Comparison of ENCODE assay signal across 32 cellular contexts in genomic region chr3:128439226-128439625, GRCh38. TPM values are rescaled to one million over a fixed set of nuclear protein-coding genes. Genes with fewer than 3 reads are reported as not detected.
DNase-seq lines count a peak whose midpoint lies in the region; ATAC-seq and TF ChIP-seq lines count a peak whose summit lies in the region.
"Had no signal": no experiment of that assay in that cellular context is flagged by ENCODE, and none has a peak within 500 bp of the region (broad histone marks: within the 10 kb centered on the region; RNA-seq: fewer than 3 reads in every experiment).

No MANE protein-coding gene starts in this region.

- H3K27ac Mint-ChIP-seq in WTC11, result no peak overlapping the region
- H3K27ac Mint-ChIP-seq: activated CD4-positive, alpha-beta memory T cell treated with anti-CD3 and anti-CD28 coated beads, Interleukin-2, amount 10 ng/mL, durations not matched to agents 7 days and 5 days; activated T-helper 1 cell treated with anti-CD3 and anti-CD28 coated beads, Interleukin-12 subunit alpha, Interleukin-12 subunit beta, Interleukin-2, Interleukin-4 antibody, amounts not matched to agents 30 ng/mL and 10 ng/mL and 1 ng/mL, durations not matched to agents 14 hours and 24 hours and 36 hours; CD4-positive, CD25-positive, alpha-beta regulatory T cell; endodermal cell; natural killer cell treated with Interleukin-12 subunit alpha and Interleukin-12 subunit beta and Interleukin-15 and Interleukin-18, amount 100 ng/mL, for 72 hours; stimulated activated naive B cell treated with anti-CD40 and anti-IgM and Interleukin-4, amounts not matched to agents 10 μg/mL and 1 μg/mL and 100 μg/mL, for 72 hours; type B pancreatic cell had no signal

- peaks cover 24% of the 10 kb centered on the region for H3K4me1 Mint-ChIP-seq in WTC11
- H3K4me1 Mint-ChIP-seq: activated CD4-positive, alpha-beta memory T cell treated with anti-CD3 and anti-CD28 coated beads, Interleukin-2, amount 10 ng/mL, durations not matched to agents 7 days and 5 days; CD4-positive, CD25-positive, alpha-beta regulatory T cell; stimulated activated naive B cell treated with anti-CD40 and anti-IgM and Interleukin-4, amounts not matched to agents 10 μg/mL and 1 μg/mL and 100 μg/mL, for 72 hours had no signal

- no peak overlapping the region for H3K27ac ChIP-seq in HEK293 (ENCODE audit: extremely low read depth, low read depth, low read length)
- H3K27ac ChIP-seq: adrenal gland, body of pancreas, gastrocnemius medialis, hepatocyte, skin epidermis had no signal

- POLR2A ChIA-PET in HEK293 (lab: Yijun Ruan, JAX), result no interaction called here
- POLR2A ChIA-PET in WTC11 (lab: Charles Lee), result no interaction called here

- DNase-seq in AG20443 (ENCODE audit: low spot score) (peak; percentile 65), dedifferentiated amniotic fluid mesenchymal stem cell (ENCODE audit: extremely low spot score) (peak; percentile 38), kidney tubule cell (ENCODE audit: low spot score) (peak; percentile 55), WTC11 (ENCODE audit: low spot score) (no peak), SW480 (ENCODE audit: low spot score) (no peak)
- DNase-seq: activated CD4-positive, alpha-beta memory T cell treated with anti-CD3 and anti-CD28 coated beads, Interleukin-2, amount 10 ng/mL, durations not matched to agents 7 days and 5 days; activated CD8-positive, alpha-beta memory T cell treated with anti-CD3 and anti-CD28 coated beads, Interleukin-2, amount 50 U/mL, for 48 hours; activated naive CD4-positive, alpha-beta T cell treated with Interleukin-2 at 50 U/mL for 16 hours; adrenal gland; body of pancreas; CD4-positive, CD25-positive, alpha-beta regulatory T cell; dermis blood vessel endothelial cell; gastrocnemius medialis; left colon; mammary epithelial cell; NCI-H2107; NCI-H446 treated with DMSO at 0.1 percent for 48 hours; stimulated activated naive B cell treated with anti-CD40 and anti-IgM and Interleukin-4, amounts not matched to agents 10 μg/mL and 1 μg/mL and 100 μg/mL, for 72 hours; substantia nigra; T-helper 2 cell had no signal

- peaks cover 37% of the 10 kb centered on the region for H3K27me3 Mint-ChIP-seq in WTC11 (ENCODE audit: low read depth)

- no peak overlapping the region for H3K4me3 Mint-ChIP-seq in WTC11
- H3K4me3 Mint-ChIP-seq: activated CD4-positive, alpha-beta memory T cell treated with anti-CD3 and anti-CD28 coated beads, Interleukin-2, amount 10 ng/mL, durations not matched to agents 7 days and 5 days; activated T-helper 1 cell treated with anti-CD3 and anti-CD28 coated beads, Interleukin-12 subunit alpha, Interleukin-12 subunit beta, Interleukin-2, Interleukin-4 antibody, amounts not matched to agents 30 ng/mL and 10 ng/mL and 1 ng/mL, durations not matched to agents 14 hours and 24 hours and 36 hours; CD4-positive, CD25-positive, alpha-beta regulatory T cell; endodermal cell; natural killer cell treated with Interleukin-12 subunit alpha and Interleukin-12 subunit beta and Interleukin-15 and Interleukin-18, amount 100 ng/mL, for 72 hours; stimulated activated naive B cell treated with anti-CD40 and anti-IgM and Interleukin-4, amounts not matched to agents 10 μg/mL and 1 μg/mL and 100 μg/mL, for 72 hours; type B pancreatic cell had no signal

- ATAC-seq in WTC11, result no peak
- no peak for ATAC-seq in HG03097 (IDR thresholded peaks at IDR 0.05; ENCODE audit: low FRiP score, unreplicated experiment)
- ATAC-seq: body of pancreas; gastrocnemius medialis; left colon; stimulated activated naive B cell treated with anti-CD40 and anti-IgM and Interleukin-4, amounts not matched to agents 10 μg/mL and 1 μg/mL and 100 μg/mL, for 72 hours had no signal

- H3K36me3 Mint-ChIP-seq in WTC11, result no peaks in the 10 kb centered on the region
- H3K36me3 Mint-ChIP-seq: CD4-positive, CD25-positive, alpha-beta regulatory T cell; natural killer cell treated with Interleukin-12 subunit alpha and Interleukin-12 subunit beta and Interleukin-15 and Interleukin-18, amount 100 ng/mL, for 72 hours; stimulated activated naive B cell treated with anti-CD40 and anti-IgM and Interleukin-4, amounts not matched to agents 10 μg/mL and 1 μg/mL and 100 μg/mL, for 72 hours; type B pancreatic cell had no signal

- no peaks in the 10 kb centered on the region for H3K4me1 ChIP-seq in HEK293 (ENCODE audit: control insufficient read depth, insufficient read depth, low read length)
- H3K4me1 ChIP-seq: adrenal gland, gastrocnemius medialis had no signal

- no peaks in the 10 kb centered on the region for H3K9me3 Mint-ChIP-seq in WTC11
- H3K9me3 Mint-ChIP-seq: activated CD4-positive, alpha-beta memory T cell treated with anti-CD3 and anti-CD28 coated beads, Interleukin-2, amount 10 ng/mL, durations not matched to agents 7 days and 5 days; activated T-helper 1 cell treated with anti-CD3 and anti-CD28 coated beads, Interleukin-12 subunit alpha, Interleukin-12 subunit beta, Interleukin-2, Interleukin-4 antibody, amounts not matched to agents 30 ng/mL and 10 ng/mL and 1 ng/mL, durations not matched to agents 14 hours and 24 hours and 36 hours; endodermal cell; natural killer cell treated with Interleukin-12 subunit alpha and Interleukin-12 subunit beta and Interleukin-15 and Interleukin-18, amount 100 ng/mL, for 72 hours; stimulated activated naive B cell treated with anti-CD40 and anti-IgM and Interleukin-4, amounts not matched to agents 10 μg/mL and 1 μg/mL and 100 μg/mL, for 72 hours; type B pancreatic cell had no signal

- CTCF ChIA-PET in HEK293 (lab: Yijun Ruan, JAX) (interaction anchor here (0.6 kb wide), 2 partner anchors 29 to 53 kb away, joined by 3 read pairs; no protein-coding TSS in a partner anchor), WTC11 (lab: Charles Lee) (interaction anchor here (1.0 to 2.7 kb wide), 9 partner anchors 9 to 90 kb away, joined by 3 to 22 read pairs (median 5); no protein-coding TSS in a partner anchor)

- H3K9me3 ChIP-seq in HEK293 (ENCODE audit: control insufficient read depth, insufficient read depth, low read depth, low read length), result no peaks in the 10 kb centered on the region
- H3K9me3 ChIP-seq: adrenal gland, body of pancreas, gastrocnemius medialis, mucosa of descending colon had no signal

- TF ChIP-seq CTCF in HEK293 (tag by site-specific recombination; IDR thresholded peaks at IDR 0.05), result no peak
- no peak for TF ChIP-seq CTCF in WTC11 (IDR thresholded peaks at IDR 0.05)

- no peak overlapping the region for H3K4me3 ChIP-seq in HEK293 (ENCODE audit: low read depth, low read length)
- H3K4me3 ChIP-seq: adrenal gland, body of pancreas, gastrocnemius medialis, hepatocyte, mucosa of descending colon, skin epidermis had no signal

- H3K36me3 ChIP-seq in HEK293 (ENCODE audit: control insufficient read depth in 2 of 2, insufficient read depth in 1 of 2, low read length in 2 of 2), result no peaks in the 10 kb centered on the region
- H3K36me3 ChIP-seq: adrenal gland, gastrocnemius medialis had no signal

TF ChIP-seq in HEK293, 187 proteins besides CTCF, POLR2A, EP300 and RAD21:
- TF ChIP-seq ZIC2 (tag by site-specific recombination; IDR thresholded peaks at IDR 0.05) (peak; percentile 99), GLIS1 (tag by site-specific recombination; IDR thresholded peaks at IDR 0.05) (peak; percentile 96), AEBP2 (tag by site-specific recombination; IDR thresholded peaks at IDR 0.05; ENCODE audit: borderline replicate concordance) (no peak)

TF ChIP-seq in WTC11, 78 proteins besides CTCF, POLR2A, EP300 and RAD21 (continues in another document):
- no peak for TF ChIP-seq FOXJ3 (CRISPR knock-in tag; IDR thresholded peaks at IDR 0.05; ENCODE audit: borderline replicate concordance)
- no peak for TF ChIP-seq ESRRA (CRISPR knock-in tag; IDR thresholded peaks at IDR 0.05; ENCODE audit: borderline replicate concordance)
- TF ChIP-seq NR2C2 (CRISPR knock-in tag; IDR thresholded peaks at IDR 0.05), result no peak
- TF ChIP-seq OVOL2 (CRISPR knock-in tag; IDR thresholded peaks at IDR 0.05; ENCODE audit: borderline replicate concordance), result no peak
- TF ChIP-seq ZNF219 (CRISPR knock-in tag; IDR thresholded peaks at IDR 0.05; ENCODE audit: borderline replicate concordance), result no peak
- no peak for TF ChIP-seq ARID4B (CRISPR knock-in tag; IDR thresholded peaks at IDR 0.05; ENCODE audit: borderline replicate concordance)

RNA-seq across cellular contexts. Expression of gene DNAJB8, which starts 27.5 kb away (rescaled TPM):
- total RNA-seq in WTC11 (2021), result not detected in 3 replicates
- total RNA-seq: activated CD4-positive, alpha-beta memory T cell treated with anti-CD3 and anti-CD28 coated beads, Interleukin-2, amount 10 ng/mL, durations not matched to agents 7 days and 5 days; activated T-helper 1 cell treated with anti-CD3 and anti-CD28 coated beads, Interleukin-12 subunit alpha, Interleukin-12 subunit beta, Interleukin-2, Interleukin-4 antibody, amounts not matched to agents 30 ng/mL and 10 ng/mL and 1 ng/mL, durations not matched to agents 14 hours and 24 hours and 36 hours; adrenal gland; body of pancreas; CD4-positive, CD25-positive, alpha-beta regulatory T cell; dermis blood vessel endothelial cell; endodermal cell; gastrocnemius medialis; hepatocyte; left colon; LHCN-M2; mammary epithelial cell; mucosa of descending colon; natural killer cell treated with Interleukin-12 subunit alpha and Interleukin-12 subunit beta and Interleukin-15 and Interleukin-18, amount 100 ng/mL, for 72 hours; OCI-LY7; osteocyte had no signal

RNA-seq across cellular contexts. Expression of gene GATA2, which starts 53.8 kb away (rescaled TPM):
- 1.3 to 1.6 TPM (median 1.5 TPM) in 3 replicates for total RNA-seq in WTC11 (2021)
- total RNA-seq: mammary epithelial cell, OCI-LY7 had no signal

Comparison
In these comparisons a context has a peak if more than half of its experiments do, and no peak if none do; other contexts are left out.
1. DNase-seq: peak in AG20443 (single experiment), dedifferentiated amniotic fluid mesenchymal stem cell (single experiment) and kidney tubule cell (single experiment); none in WTC11 (single experiment) and SW480 (single experiment).